In the genomic region with DNA sequence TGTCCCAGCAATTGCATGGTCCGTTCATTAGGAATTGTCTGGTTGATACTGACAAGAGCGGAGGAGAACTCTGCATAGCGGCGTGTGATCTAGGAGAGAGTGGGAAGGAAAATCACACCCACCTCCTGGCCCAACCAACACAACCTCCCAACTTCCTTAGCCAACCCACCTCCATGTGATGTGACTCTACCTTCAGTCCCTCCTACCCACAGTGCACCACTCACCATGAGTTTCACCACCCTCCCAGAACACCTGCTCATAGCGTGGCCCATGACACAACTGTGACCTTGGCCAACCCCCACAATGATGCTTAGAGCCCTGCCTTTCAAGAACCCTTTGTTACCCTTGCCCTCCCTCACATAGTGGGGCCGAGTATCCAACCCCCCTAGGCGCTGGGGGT, we compare ENCODE assay signal across 20 cellular contexts. TPM values are rescaled to one million over a fixed set of nuclear protein-coding genes. Genes with fewer than 3 reads are reported as not detected.
DNase-seq lines count a peak whose midpoint lies in the region; ATAC-seq, FAIRE-seq and TF ChIP-seq lines count a peak whose summit lies in the region.
"Had no signal": no experiment of that assay in that cellular context is flagged by ENCODE, and none has a peak within 500 bp of the region (broad histone marks: within the 10 kb centered on the region; RNA-seq: fewer than 3 reads in every experiment).

No MANE protein-coding gene starts in this region.

- no peak overlapping the region for H3K4me2 ChIP-seq in K562 (ENCODE audit: insufficient read depth, low read length)
- H3K4me2 ChIP-seq: KMS-11 had no signal

- H3K4me3 ChIP-seq in HEK293 (ENCODE audit: low read depth, low read length) (no peak overlapping the region), K562 (no peak overlapping the region), spleen (no peak overlapping the region)

- BruUV-seq in K562 (replicated peaks; lab: Mats Ljungman, UMichigan) = no TSS peak

- in situ Hi-C loops in K562 (cut with MboI) = no loop called here

- TF ChIP-seq RAD21 in K562 (CRISPR knock-in tag; conservative IDR thresholded peaks at IDR 0.05 in 1 of 2, IDR thresholded peaks at IDR 0.05 in 1 of 2) = no peak

- H3K4me3 Mint-ChIP-seq in activated naive CD4-positive, alpha-beta T cell treated with anti-CD3 and anti-CD28 coated beads, Interleukin-2, amount 10 ng/mL, durations not matched to agents 7 days and 5 days = no peak overlapping the region

- H3K36me3 Mint-ChIP-seq in activated naive CD4-positive, alpha-beta T cell treated with anti-CD3 and anti-CD28 coated beads, Interleukin-2, amount 10 ng/mL, durations not matched to agents 7 days and 5 days = peaks cover 66% of the 10 kb centered on the region

- H3K27me3 ChIP-seq in K562 (ENCODE audit: control insufficient read depth in 2 of 2, insufficient read depth in 2 of 2, low read length in 2 of 2) = no peaks in the 10 kb centered on the region
- H3K27me3 ChIP-seq in spleen (replicated peaks in 1 of 7) = no peaks in the 10 kb centered on the region

- peak; percentile 52 for ATAC-seq in K562
- ATAC-seq: HepG2 had no signal

- no peak for TF ChIP-seq CTCF in HEK293 (tag by site-specific recombination; IDR thresholded peaks at IDR 0.05)
- TF ChIP-seq CTCF in K562 (IDR thresholded peaks at IDR 0.05 in 2 of 3, conservative IDR thresholded peaks at IDR 0.05 in 1 of 3; ENCODE audit: insufficient read depth in 2 of 3, low read depth in 1 of 3, low read length in 3 of 3) = no peak
- TF ChIP-seq CTCF in spleen (IDR thresholded peaks at IDR 0.05 in 8 of 11, conservative IDR thresholded peaks at IDR 0.05 in 3 of 11) = no peak

- no peaks in the 10 kb centered on the region for H4K20me1 ChIP-seq in K562 (replicated peaks; ENCODE audit: control insufficient read depth, insufficient read depth, low read length)

- no peaks in the 10 kb centered on the region for H3K27me3 Mint-ChIP-seq in activated naive CD4-positive, alpha-beta T cell treated with anti-CD3 and anti-CD28 coated beads, Interleukin-2, amount 10 ng/mL, durations not matched to agents 7 days and 5 days

- TF ChIP-seq POLR2A in K562 (conservative IDR thresholded peaks at IDR 0.05) (no peak; the same call in 1 of the 2 replicates), spleen (IDR thresholded peaks at IDR 0.05) (no peak)

- no peaks in the 10 kb centered on the region; the same call in 2 of the 3 replicates for H3K79me2 ChIP-seq in K562 (ENCODE audit: control insufficient read depth, insufficient read depth, low read length)

- no peak overlapping the region for H2AFZ ChIP-seq in K562 (ENCODE audit: low read depth, low read length)

- H3K4me1 Mint-ChIP-seq in activated naive CD4-positive, alpha-beta T cell treated with anti-CD3 and anti-CD28 coated beads, Interleukin-2, amount 10 ng/mL, durations not matched to agents 7 days and 5 days = peaks cover 3% of the 10 kb centered on the region

- H3K9ac ChIP-seq in K562 (ENCODE audit: insufficient read depth in 1 of 2, low read depth in 2 of 2, low read length in 2 of 2) = peak overlapping the region in 1 of 2 experiments; percentile 70; a peak in 2 of 4 replicates
- H3K9ac ChIP-seq: KMS-11 had no signal

- no peaks in the 10 kb centered on the region for H3K9me3 Mint-ChIP-seq in activated naive CD4-positive, alpha-beta T cell treated with anti-CD3 and anti-CD28 coated beads, Interleukin-2, amount 10 ng/mL, durations not matched to agents 7 days and 5 days

- no peak for TF ChIP-seq EP300 in K562 (IDR thresholded peaks at IDR 0.05; ENCODE audit: low read length)

- H3K4me1 ChIP-seq in HEK293 (ENCODE audit: control insufficient read depth, insufficient read depth, low read length) (no peaks in the 10 kb centered on the region), K562 (replicated peaks in 1 of 2; ENCODE audit: control insufficient read depth in 2 of 2, insufficient read depth in 2 of 2, low read length in 2 of 2) (no peaks in the 10 kb centered on the region; a peak in 1 of 5 replicates), spleen (peaks cover 0 to 7% (median 0%) of the 10 kb centered on the region in 6 donors)

- POLR2A ChIA-PET in HEK293 (lab: Yijun Ruan, JAX) = interaction anchor here (0.6 to 3.6 kb wide), 3 partner anchors 8 to 292 kb away, joined by 3 to 18 read pairs (median 12); a partner anchor contains a TSS
- POLR2A ChIA-PET in K562 (lab: Yijun Ruan, JAX) = interaction anchor here (0.9 to 5.2 kb wide), 4 partner anchors 7 to 13 kb away, joined by 5 to 35 read pairs (median 22); a partner anchor contains a TSS

- H3K36me3 ChIP-seq in HEK293 (ENCODE audit: control insufficient read depth in 2 of 2, insufficient read depth in 1 of 2, low read length in 2 of 2) (peaks cover 33 to 88% of the 10 kb centered on the region in 2 experiments), K562 (ENCODE audit: control insufficient read depth, insufficient read depth, low read length) (peaks cover 86% of the 10 kb centered on the region), spleen (peaks cover 10 to 100% (median 90%) of the 10 kb centered on the region in 6 donors)

- no peak overlapping the region for H3K27ac Mint-ChIP-seq in activated naive CD4-positive, alpha-beta T cell treated with anti-CD3 and anti-CD28 coated beads, Interleukin-2, amount 10 ng/mL, durations not matched to agents 7 days and 5 days

- 94% methylated on average over 7 of the region's 7 CpGs for WGBS in K562 (ENCODE audit: insufficient coverage, low coverage, missing lambda C conversion rate)
- WGBS in spleen, 5 donors = 88 to 97% (median 92%) methylated on average over 7 of the region's 7 CpGs

- peak; percentile 10 for DNase-seq in activated naive CD4-positive, alpha-beta T cell treated with anti-CD3 and anti-CD28 coated beads, Interleukin-2, amount 10 ng/mL, durations not matched to agents 7 days and 5 days
- DNase-seq in activated naive CD4-positive, alpha-beta T cell treated with Interleukin-2 at 50 U/mL for 16 hours = no peak
- DNase-seq in K562 (ENCODE audit: extremely low read depth in 1 of 4, low spot score in 3 of 4) (no peak), spleen (peak; percentile 13), NCI-H2171 (lab: John Stamatoyannopoulos, UW) (no peak), cardiac septum (ENCODE audit: low spot score) (no peak)
- DNase-seq: C1 segment of cervical spinal cord, DMS 273 treated with DMSO at 0.1 percent for 48 hours, GDM1, GOT3, NCI-H1436, NCI-H2029, NCI-H2171 treated with DMSO at 0.1 percent for 48 hours, NCI-H446 treated with DMSO at 0.1 percent for 48 hours, OCI-M1 had no signal

- H3K27ac ChIP-seq in HEK293 (ENCODE audit: extremely low read depth, low read depth, low read length) = no peak overlapping the region
- H3K27ac ChIP-seq in K562 (ENCODE audit: extremely low read depth, low read depth, low read length) = no peak overlapping the region
- no peak overlapping the region for H3K27ac ChIP-seq in spleen
- H3K27ac ChIP-seq: KMS-11 had no signal

- no peaks in the 10 kb centered on the region for H3K9me3 ChIP-seq in HEK293 (ENCODE audit: control insufficient read depth, insufficient read depth, low read depth, low read length)
- H3K9me3 ChIP-seq in K562 (replicated peaks; ENCODE audit: control insufficient read depth, insufficient read depth, low read depth, low read length) = no peaks in the 10 kb centered on the region
- no peaks in the 10 kb centered on the region for H3K9me3 ChIP-seq in spleen

- no peaks in the 10 kb centered on the region for H3K9me1 ChIP-seq in K562 (ENCODE audit: control insufficient read depth, insufficient read depth, low read length)

- no peak for FAIRE-seq in K562 (lab: Jason Lieb, UNC)
- FAIRE-seq: GM12892, HepG2 had no signal

- CTCF ChIA-PET in activated naive CD4-positive, alpha-beta T cell treated with anti-CD3 and anti-CD28 coated beads, Interleukin-2, amount 10 ng/mL, durations not matched to agents 7 days and 5 days (lab: Charles Lee) = no interaction called here
- CTCF ChIA-PET in HEK293 (lab: Yijun Ruan, JAX) (interaction anchor here (2.3 kb wide), 1 partner anchor 15 kb away, joined by 10 read pairs; no protein-coding TSS in a partner anchor), K562 (lab: Yijun Ruan, JAX; ENCODE audit: low intra/inter-chr PET ratio) (no interaction called here)

- intact Hi-C loops in K562 (cut with micrococcal nuclease) (no loop called here), spleen (cut with DNase I; ENCODE audit: low total_unique reads) (no loop called here), cardiac septum (cut with DNase I) (no loop called here)

RNA-seq across cellular contexts. Expression of a gene that starts 7.7 kb away (rescaled TPM):
- total RNA-seq in K562 (2011; cell fraction: chromatin; rRNA removed; ENCODE audit: low replicate concordance) = 400 and 717 TPM in 2 replicates
- 323 and 336 TPM in 2 replicates for total RNA-seq in K562 (2011; cell fraction: nucleolus; rRNA removed)
- 335 and 348 TPM in 2 replicates for total RNA-seq in K562 (2011; cell fraction: nucleoplasm; rRNA removed)
- 40.2 and 41.7 TPM in 2 replicates for total RNA-seq in K562 (2014; rRNA removed)
- total RNA-seq in K562 (2014; rRNA removed; fragmentation: Illumina TruSeq; extraction: Trizol) = 37.6 and 38.0 TPM in 2 replicates
- 37.0 and 40.9 TPM in 2 replicates for total RNA-seq in K562 (2015; rRNA removed; fragmentation: Illumina TruSeq; extraction: Trizol)
- total RNA-seq in K562 (2021) = 60.2 and 67.1 TPM in 2 replicates
- 103 and 149 TPM in 2 replicates for polyA plus RNA-seq in K562 (2011; rRNA removed)
- polyA plus RNA-seq in K562 (2011; cell fraction: cytosol; rRNA removed) = 129 and 132 TPM in 2 replicates
- 844 and 952 TPM in 2 replicates for polyA plus RNA-seq in K562 (2011; cell fraction: nucleus; rRNA removed)
- polyA plus RNA-seq in K562 (2012) = 56.6 and 77.5 TPM in 2 replicates
- 71.9 and 84.9 TPM in 2 replicates for polyA plus RNA-seq in K562 (2014; fragmentation: Illumina TruSeq; extraction: Trizol)
- polyA plus RNA-seq in K562 (2014; fragmentation: Nextera tagmentation; extraction: Ambion mirVana) = 10 to 100 TPM; 24.4 to 37.6 TPM
- polyA plus RNA-seq in K562 (2014; rRNA removed) = 68.2 and 69.7 TPM in 2 replicates
- polyA minus RNA-seq in K562 (2011; rRNA and poly(A)+ RNA removed) = 149 and 152 TPM in 2 replicates
- polyA minus RNA-seq in K562 (2011; cell fraction: cytosol; rRNA and poly(A)+ RNA removed) = 43.4 and 43.6 TPM in 2 replicates
- polyA minus RNA-seq in K562 (2011; cell fraction: nucleus; rRNA and poly(A)+ RNA removed) = 174 and 254 TPM in 2 replicates
- total RNA-seq in spleen = 10 to 100 TPM; 51.0 to 87.7 (median 59.1) TPM
- 10 to 100 TPM; 31.7 to 51.0 (median 48.5) TPM for polyA plus RNA-seq in spleen
- 32.5 TPM for total RNA-seq in cardiac septum

RNA-seq across cellular contexts. Expression of a gene that starts 7.9 kb away (rescaled TPM):
- total RNA-seq in K562 (2011; cell fraction: chromatin; rRNA removed; ENCODE audit: low replicate concordance) = 573 and 845 TPM in 2 replicates
- 1,781 and 2,022 TPM in 2 replicates for total RNA-seq in K562 (2011; cell fraction: nucleolus; rRNA removed)
- 2,244 and 4,596 TPM in 2 replicates for total RNA-seq in K562 (2011; cell fraction: nucleoplasm; rRNA removed)
- total RNA-seq in K562 (2014; rRNA removed) (7,421 and 7,756 TPM in 2 replicates), K562 (2014; rRNA removed; fragmentation: Illumina TruSeq; extraction: Trizol) (8,131 and 8,358 TPM in 2 replicates), K562 (2015; rRNA removed; fragmentation: Illumina TruSeq; extraction: Trizol) (6,830 and 6,840 TPM in 2 replicates), K562 (2021) (5,023 and 5,547 TPM in 2 replicates), spleen (1,000 to 10,000 TPM; 1,471 to 2,906 (median 2,449) TPM), cardiac septum (753 TPM)
- polyA plus RNA-seq in K562 (2011; rRNA removed) (10,924 and 13,776 TPM in 2 replicates), K562 (2014; fragmentation: Illumina TruSeq; extraction: Trizol) (6,410 and 6,519 TPM in 2 replicates), K562 (2014; fragmentation: Nextera tagmentation; extraction: Ambion mirVana) (over 10,000 TPM; 14,899 to 17,516 TPM), K562 (2014; rRNA removed) (10,223 and 10,563 TPM in 2 replicates), spleen (over 10,000 TPM in 2 of 3 donors, 1,000 to 10,000 TPM in 1; 8,573 to 17,605 (median 14,270) TPM)
- 9,974 and 14,279 TPM in 2 replicates for polyA plus RNA-seq in K562 (2011; cell fraction: cytosol; rRNA removed)
- polyA plus RNA-seq in K562 (2011; cell fraction: nucleus; rRNA removed) = 3,080 and 5,551 TPM in 2 replicates
- 10,450 and 11,249 TPM in 2 replicates for polyA plus RNA-seq in K562 (2012)
- polyA minus RNA-seq in K562 (2011; rRNA and poly(A)+ RNA removed) = 5,821 and 6,481 TPM in 2 replicates
- polyA minus RNA-seq in K562 (2011; cell fraction: cytosol; rRNA and poly(A)+ RNA removed) = 1,459 and 1,756 TPM in 2 replicates
- 337 and 777 TPM in 2 replicates for polyA minus RNA-seq in K562 (2011; cell fraction: nucleus; rRNA and poly(A)+ RNA removed)

RNA-seq across cellular contexts. Expression of a gene that starts 12.9 kb away (rescaled TPM):
- total RNA-seq in K562 (2011; cell fraction: chromatin; rRNA removed; ENCODE audit: low replicate concordance) = 1.4 and 7.8 TPM in 2 replicates
- total RNA-seq in K562 (2011; cell fraction: nucleolus; rRNA removed) = 9.2 and 10.9 TPM in 2 replicates
- 3.7 and 4.7 TPM in 2 replicates for total RNA-seq in K562 (2011; cell fraction: nucleoplasm; rRNA removed)
- total RNA-seq in K562 (2014; rRNA removed) = 1.3 and 2.6 TPM in 2 replicates
- 0.35 and 0.36 TPM in 2 replicates for total RNA-seq in K562 (2014; rRNA removed; fragmentation: Illumina TruSeq; extraction: Trizol)
- 0.94 and 1.2 TPM in 2 replicates for total RNA-seq in K562 (2015; rRNA removed; fragmentation: Illumina TruSeq; extraction: Trizol)
- 1.2 and 1.8 TPM in 2 replicates for total RNA-seq in K562 (2021)
- polyA plus RNA-seq in K562 (2011; rRNA removed) = 0.42 and 0.61 TPM in 2 replicates
- polyA plus RNA-seq in K562 (2011; cell fraction: cytosol; rRNA removed) = 0.34 and 1.3 TPM in 2 replicates
- 0.83 and 1.4 TPM in 2 replicates for polyA plus RNA-seq in K562 (2011; cell fraction: nucleus; rRNA removed)
- polyA plus RNA-seq in K562 (2012) = 1.2 and 2.5 TPM in 2 replicates
- polyA plus RNA-seq in K562 (2014; fragmentation: Illumina TruSeq; extraction: Trizol) = 0.33 and 0.60 TPM in 2 replicates
- under 1 TPM in 1 of 2 experiments, not detected in 1; 0.11 TPM for polyA plus RNA-seq in K562 (2014; fragmentation: Nextera tagmentation; extraction: Ambion mirVana)
- 0.65 and 0.98 TPM in 2 replicates for polyA plus RNA-seq in K562 (2014; rRNA removed)
- polyA minus RNA-seq in K562 (2011; rRNA and poly(A)+ RNA removed) = 0.60 and 0.74 TPM in 2 replicates
- 0.67 and 1.6 TPM in 2 replicates for polyA minus RNA-seq in K562 (2011; cell fraction: cytosol; rRNA and poly(A)+ RNA removed)
- 8.3 and 8.6 TPM in 2 replicates for polyA minus RNA-seq in K562 (2011; cell fraction: nucleus; rRNA and poly(A)+ RNA removed)
- 10 to 100 TPM; 17.6 to 31.6 (median 27.1) TPM for total RNA-seq in spleen
- 10 to 100 TPM; 11.5 to 17.7 (median 13.5) TPM for polyA plus RNA-seq in spleen
- total RNA-seq in cardiac septum = 9.3 TPM
- total RNA-seq: M059J had no signal

RNA-seq across cellular contexts. Expression of a gene that starts 25.0 kb away (rescaled TPM):
- 140 and 282 TPM in 2 replicates for total RNA-seq in K562 (2011; cell fraction: chromatin; rRNA removed; ENCODE audit: low replicate concordance)
- 158 and 186 TPM in 2 replicates for total RNA-seq in K562 (2011; cell fraction: nucleolus; rRNA removed)
- 84.4 and 113 TPM in 2 replicates for total RNA-seq in K562 (2011; cell fraction: nucleoplasm; rRNA removed)
- total RNA-seq in K562 (2014; rRNA removed) (139 and 160 TPM in 2 replicates), K562 (2014; rRNA removed; fragmentation: Illumina TruSeq; extraction: Trizol) (69.9 and 87.1 TPM in 2 replicates), K562 (2015; rRNA removed; fragmentation: Illumina TruSeq; extraction: Trizol) (146 TPM in 2 replicates), K562 (2021) (108 and 117 TPM in 2 replicates), spleen (10 to 100 TPM; 30.5 to 53.1 (median 43.6) TPM), cardiac septum (18.8 TPM)
- polyA plus RNA-seq in K562 (2011; rRNA removed) (51.8 and 80.5 TPM in 2 replicates), K562 (2014; fragmentation: Illumina TruSeq; extraction: Trizol) (83.4 and 93.1 TPM in 2 replicates), K562 (2014; fragmentation: Nextera tagmentation; extraction: Ambion mirVana) (10 to 100 TPM in 1 of 2 experiments, 1 to 10 TPM in 1; 8.9 to 27.6 TPM), K562 (2014; rRNA removed) (89.3 and 113 TPM in 2 replicates), spleen (100 to 1,000 TPM in 1 of 3 donors, 10 to 100 TPM in 2; 52.6 to 101 (median 96.1) TPM)
- 64.4 and 91.4 TPM in 2 replicates for polyA plus RNA-seq in K562 (2011; cell fraction: cytosol; rRNA removed)
- 147 and 197 TPM in 2 replicates for polyA plus RNA-seq in K562 (2011; cell fraction: nucleus; rRNA removed)
- 79.7 and 86.5 TPM in 2 replicates for polyA plus RNA-seq in K562 (2012)
- polyA minus RNA-seq in K562 (2011; rRNA and poly(A)+ RNA removed) = 75.9 and 79.2 TPM in 2 replicates
- polyA minus RNA-seq in K562 (2011; cell fraction: cytosol; rRNA and poly(A)+ RNA removed) = 80.6 and 85.6 TPM in 2 replicates
- 74.7 and 86.1 TPM in 2 replicates for polyA minus RNA-seq in K562 (2011; cell fraction: nucleus; rRNA and poly(A)+ RNA removed)

RNA-seq across cellular contexts. Expression of a gene that starts 25.4 kb away (rescaled TPM):
- 67.5 and 110 TPM in 2 replicates for total RNA-seq in K562 (2011; cell fraction: chromatin; rRNA removed; ENCODE audit: low replicate concordance)
- 84.5 and 92.7 TPM in 2 replicates for total RNA-seq in K562 (2011; cell fraction: nucleolus; rRNA removed)
- total RNA-seq in K562 (2011; cell fraction: nucleoplasm; rRNA removed) = 89.2 and 96.6 TPM in 2 replicates
- total RNA-seq in K562 (2014; rRNA removed) (292 and 358 TPM in 2 replicates), K562 (2014; rRNA removed; fragmentation: Illumina TruSeq; extraction: Trizol) (216 and 230 TPM in 2 replicates), K562 (2015; rRNA removed; fragmentation: Illumina TruSeq; extraction: Trizol) (236 and 241 TPM in 2 replicates), K562 (2021) (150 and 172 TPM in 2 replicates), spleen (10 to 100 TPM; 11.3 to 35.7 (median 26.5) TPM), cardiac septum (35.1 TPM)
- polyA plus RNA-seq in K562 (2011; rRNA removed) (125 and 200 TPM in 2 replicates), K562 (2014; fragmentation: Illumina TruSeq; extraction: Trizol) (301 and 322 TPM in 2 replicates), K562 (2014; fragmentation: Nextera tagmentation; extraction: Ambion mirVana) (1 to 10 TPM; 6.8 to 8.7 TPM), K562 (2014; rRNA removed) (472 and 475 TPM in 2 replicates), spleen (100 to 1,000 TPM; 150 to 169 (median 158) TPM)
- polyA plus RNA-seq in K562 (2011; cell fraction: cytosol; rRNA removed) = 76.6 and 97.7 TPM in 2 replicates
- 182 and 189 TPM in 2 replicates for polyA plus RNA-seq in K562 (2011; cell fraction: nucleus; rRNA removed)
- polyA plus RNA-seq in K562 (2012) = 199 and 305 TPM in 2 replicates
- polyA minus RNA-seq in K562 (2011; rRNA and poly(A)+ RNA removed) = 62.1 and 76.4 TPM in 2 replicates
- polyA minus RNA-seq in K562 (2011; cell fraction: cytosol; rRNA and poly(A)+ RNA removed) = 33.4 and 35.0 TPM in 2 replicates
- polyA minus RNA-seq in K562 (2011; cell fraction: nucleus; rRNA and poly(A)+ RNA removed) = 42.8 and 58.6 TPM in 2 replicates

Comparison
In these comparisons a context has a peak if more than half of its experiments do, and no peak if none do; other contexts are left out.
1. DNase-seq: peak in activated naive CD4-positive, alpha-beta T cell treated with anti-CD3 and anti-CD28 coated beads, Interleukin-2, amount 10 ng/mL, durations not matched to agents 7 days and 5 days (single experiment) and spleen (single experiment); none in activated naive CD4-positive, alpha-beta T cell treated with Interleukin-2 at 50 U/mL for 16 hours (single experiment), K562 (0 of 4), NCI-H2171 (single experiment) and cardiac septum (single experiment).